ENCODE assay signal across 11 cellular contexts in the genomic region with DNA sequence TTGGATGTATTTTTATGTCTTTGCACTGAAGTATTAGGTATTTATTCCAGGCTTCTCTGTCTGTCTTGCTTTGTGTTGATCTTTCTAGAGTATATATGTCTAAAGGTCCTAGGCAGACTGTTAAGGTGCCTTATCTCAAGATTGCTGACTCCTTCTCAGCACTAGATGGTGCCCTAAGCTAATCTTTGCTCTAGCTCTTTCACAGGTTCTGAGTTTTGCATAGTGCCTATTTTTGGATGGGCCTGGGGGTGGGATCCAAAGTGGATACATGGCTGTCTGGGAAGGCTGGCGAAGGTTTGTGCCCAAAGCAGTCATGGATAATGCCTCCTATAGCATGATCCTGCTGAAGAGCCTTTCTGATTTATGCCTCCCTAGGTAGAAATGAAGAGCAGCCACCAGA.
A peak's percentile ranks its signal among the peaks of the same experiment; 100 is the strongest.
DNase-seq lines count a peak whose midpoint lies in the region; FAIRE-seq and TF ChIP-seq lines count a peak whose summit lies in the region.
"Had no signal": no experiment of that assay in that cellular context is flagged by ENCODE, and none has a peak within 500 bp of the region (broad histone marks: within the 10 kb centered on the region; RNA-seq: fewer than 3 reads in every experiment).

No MANE protein-coding gene starts in this region.

- peak; percentile 5 for DNase-seq in SIG-M5 treated with dmso at 0.1 percent for 504 hours (lab: John Stamatoyannopoulos, UW; ENCODE audit: unreplicated experiment)
- DNase-seq in SIG-M5 (lab: John Stamatoyannopoulos, UW): no peak
- peak; percentile 49 for DNase-seq in Karpas-422
- DNase-seq in cardiac fibroblast (ENCODE audit: low read depth in 2 of 2): peak; percentile 34 to 56
- DNase-seq in small intestine: peak; percentile 44
- no peak for DNase-seq in immature natural killer cell
- DNase-seq in DMS153 (lab: John Stamatoyannopoulos, UW): no peak
- no peak for DNase-seq in A172 (ENCODE audit: low spot score)
- DNase-seq: stimulated activated naive B cell treated with anti-CD40 and anti-IgM and Interleukin-4, amounts not matched to agents 10 μg/mL and 1 μg/mL and 100 μg/mL, for 72 hours had no signal

- H3K4me3 ChIP-seq in Karpas-422 (ENCODE audit: low read length) (no peak overlapping the region), cardiac fibroblast (replicated peaks in 1 of 2; ENCODE audit: low read depth in 2 of 2, low read length in 2 of 2) (no peak overlapping the region), small intestine (ENCODE audit: low read depth in 1 of 2, low read length in 2 of 2) (no peak overlapping the region)
- H3K4me3 ChIP-seq: BLaER1 treated with 17β-estradiol and CSF1 and Interleukin-3, amounts not matched to agents 10 nM and 100 nM had no signal

- H4K20me1 ChIP-seq in Karpas-422 (ENCODE audit: insufficient read depth, low read depth, low read length): no peaks in the 10 kb centered on the region
- H4K20me1 ChIP-seq: BLaER1 treated with 17β-estradiol and CSF1 and Interleukin-3, amounts not matched to agents 10 nM and 100 nM had no signal

- H3K4me3 Mint-ChIP-seq in immature natural killer cell: no peak overlapping the region
- H3K4me3 Mint-ChIP-seq: memory B cell; stimulated activated naive B cell treated with anti-CD40 and anti-IgM and Interleukin-4, amounts not matched to agents 10 μg/mL and 1 μg/mL and 100 μg/mL, for 72 hours had no signal

- H3K9me3 ChIP-seq in Karpas-422 (ENCODE audit: low read length) (peaks cover 48% of the 10 kb centered on the region), small intestine (ENCODE audit: control insufficient read depth, low read depth) (no peaks in the 10 kb centered on the region)

- H3K9me3 Mint-ChIP-seq in immature natural killer cell: peaks cover 7 to 65% (median 33%) of the 10 kb centered on the region in 6 donors

- 68 to 76% (median 72%) methylated on average over 1 of the region's 1 CpG for WGBS in small intestine, 3 donors

- H3K27me3 ChIP-seq in Karpas-422 (ENCODE audit: low read length) (no peaks in the 10 kb centered on the region), small intestine (ENCODE audit: control insufficient read depth in 2 of 2, insufficient read depth in 2 of 2, low read length in 2 of 2) (no peaks in the 10 kb centered on the region)
- H3K27me3 ChIP-seq: BLaER1 treated with 17β-estradiol and CSF1 and Interleukin-3, amounts not matched to agents 10 nM and 100 nM had no signal

- H3K36me3 Mint-ChIP-seq in immature natural killer cell: peaks cover 0 to 3% (median 0%) of the 10 kb centered on the region in 3 donors
- H3K36me3 Mint-ChIP-seq: stimulated activated naive B cell treated with anti-CD40 and anti-IgM and Interleukin-4, amounts not matched to agents 10 μg/mL and 1 μg/mL and 100 μg/mL, for 72 hours had no signal

- H2AFZ ChIP-seq in Karpas-422 (ENCODE audit: low read length): no peak overlapping the region

- no peaks in the 10 kb centered on the region for H3K36me3 ChIP-seq in Karpas-422 (ENCODE audit: insufficient read depth, low read length)
- no peaks in the 10 kb centered on the region for H3K36me3 ChIP-seq in small intestine (ENCODE audit: control insufficient read depth in 2 of 2, insufficient read depth in 2 of 2, low read length in 2 of 2)
- H3K36me3 ChIP-seq: BLaER1 treated with 17β-estradiol and CSF1 and Interleukin-3, amounts not matched to agents 10 nM and 100 nM had no signal

- H3K79me2 ChIP-seq in Karpas-422 (ENCODE audit: low read length): no peaks in the 10 kb centered on the region

- H3K4me1 ChIP-seq in Karpas-422 (ENCODE audit: low read length): no peaks in the 10 kb centered on the region
- no peaks in the 10 kb centered on the region for H3K4me1 ChIP-seq in small intestine (ENCODE audit: control insufficient read depth in 2 of 2, insufficient read depth in 1 of 2, low read depth in 1 of 2, low read length in 1 of 2)
- H3K4me1 ChIP-seq: BLaER1 treated with 17β-estradiol and CSF1 and Interleukin-3, amounts not matched to agents 10 nM and 100 nM had no signal

- H3K4me1 Mint-ChIP-seq in immature natural killer cell: no peaks in the 10 kb centered on the region
- H3K4me1 Mint-ChIP-seq: stimulated activated naive B cell treated with anti-CD40 and anti-IgM and Interleukin-4, amounts not matched to agents 10 μg/mL and 1 μg/mL and 100 μg/mL, for 72 hours had no signal

- no peak overlapping the region for H3K27ac Mint-ChIP-seq in immature natural killer cell
- H3K27ac Mint-ChIP-seq: memory B cell; stimulated activated naive B cell treated with anti-CD40 and anti-IgM and Interleukin-4, amounts not matched to agents 10 μg/mL and 1 μg/mL and 100 μg/mL, for 72 hours had no signal

- no peaks in the 10 kb centered on the region for H3K27me3 Mint-ChIP-seq in immature natural killer cell (ENCODE audit: low read depth in 3 of 3)
- H3K27me3 Mint-ChIP-seq: stimulated activated naive B cell treated with anti-CD40 and anti-IgM and Interleukin-4, amounts not matched to agents 10 μg/mL and 1 μg/mL and 100 μg/mL, for 72 hours had no signal

- no peaks in the 10 kb centered on the region for H3K9me2 ChIP-seq in Karpas-422 (replicated peaks; ENCODE audit: insufficient read depth, low read length)

- H3K27ac ChIP-seq in Karpas-422 (ENCODE audit: low read length) (no peak overlapping the region), small intestine (ENCODE audit: low read depth in 1 of 2, low read length in 1 of 2) (no peak overlapping the region)
- H3K27ac ChIP-seq: BLaER1 treated with 17β-estradiol and CSF1 and Interleukin-3, amounts not matched to agents 10 nM and 100 nM had no signal

- no peak for FAIRE-seq in small intestine (lab: Jason Lieb, UNC)

- peak; percentile 44 for TF ChIP-seq CTCF in cardiac fibroblast (IDR thresholded peaks at IDR 0.05; ENCODE audit: low read depth, low read length)

- H3K9ac ChIP-seq in Karpas-422 (ENCODE audit: low read length): no peak overlapping the region
- H3K9ac ChIP-seq: BLaER1 treated with 17β-estradiol and CSF1 and Interleukin-3, amounts not matched to agents 10 nM and 100 nM had no signal

- no peak overlapping the region for H3K4me2 ChIP-seq in Karpas-422 (ENCODE audit: low read depth, low read length, poor library complexity, severe bottlenecking)
- H3K4me2 ChIP-seq: BLaER1 treated with 17β-estradiol and CSF1 and Interleukin-3, amounts not matched to agents 10 nM and 100 nM had no signal

Comparison
In these comparisons a context has a peak if more than half of its experiments do, and no peak if none do; other contexts are left out.
1. DNase-seq: peak in SIG-M5 treated with dmso at 0.1 percent for 504 hours (single experiment), Karpas-422 (single experiment), cardiac fibroblast (2 of 2) and small intestine (single experiment); none in SIG-M5 (single experiment), immature natural killer cell (0 of 3), DMS153 (single experiment) and A172 (single experiment).